Comparison of ENCODE assay signal across 8 cellular contexts in the genomic region with DNA sequence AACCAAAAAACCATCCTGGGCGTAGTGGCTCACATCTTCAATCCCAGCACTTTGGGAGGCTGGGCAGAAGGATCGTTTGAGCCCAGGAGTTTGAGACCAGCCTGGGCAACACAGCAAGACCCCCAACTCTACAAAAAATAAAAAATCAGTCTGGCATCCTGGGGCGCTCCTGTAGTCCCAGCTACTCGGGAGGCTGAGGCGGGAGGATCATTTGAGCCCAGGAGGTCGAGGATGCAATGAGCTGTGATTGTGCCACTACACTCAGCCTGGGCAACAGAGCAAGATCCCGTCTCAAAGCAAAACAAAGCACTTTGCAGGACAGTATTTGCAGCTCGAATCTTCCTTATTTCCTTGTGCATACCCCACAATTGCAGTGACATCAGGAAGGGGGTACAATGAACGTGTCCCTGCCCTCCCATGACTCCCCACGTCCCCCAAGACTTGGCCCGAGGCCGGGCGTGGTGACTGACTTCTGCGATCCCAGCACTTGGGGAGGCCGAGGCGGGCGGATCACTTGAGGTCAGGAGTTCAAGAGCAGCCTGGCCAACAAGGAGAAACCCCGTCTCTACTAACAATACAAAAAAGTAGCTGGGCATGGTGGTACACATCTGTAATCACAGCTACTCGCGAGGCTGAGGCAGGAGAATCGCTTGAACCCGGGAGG. TPM values are rescaled to one million over a fixed set of nuclear protein-coding genes. Genes with fewer than 3 reads are reported as not detected.
A peak's percentile ranks its signal among the peaks of the same experiment; 100 is the strongest.
DNase-seq lines count a peak whose midpoint lies in the region; ATAC-seq and TF ChIP-seq lines count a peak whose summit lies in the region.

No MANE protein-coding gene starts in this region.

- ATAC-seq in lower lobe of right lung: no peak
- ATAC-seq in HG03196 (IDR thresholded peaks at IDR 0.05; ENCODE audit: unreplicated experiment): no peak

- H3K27me3 Mint-ChIP-seq in activated T-cell treated with anti-CD3 and anti-CD28 coated beads, Interleukin-2, amount 50 U/mL, for 24 hours: no peaks in the 10 kb centered on the region

- TF ChIP-seq CTCF in astrocyte of the spinal cord (IDR thresholded peaks at IDR 0.05; ENCODE audit: low read depth, low read length): no peak
- TF ChIP-seq CTCF in lower lobe of right lung (IDR thresholded peaks at IDR 0.05): no peak
- TF ChIP-seq CTCF in tibial nerve (IDR thresholded peaks at IDR 0.05): no peak

- peak overlapping the region; percentile 86 for H3K27ac ChIP-seq in lower lobe of right lung
- H3K27ac ChIP-seq in tibial nerve: peak overlapping the region; percentile 61 to 91 (median 80)

- H3K27ac Mint-ChIP-seq in activated T-cell treated with anti-CD3 and anti-CD28 coated beads, Interleukin-2, amount 50 U/mL, for 24 hours: peak overlapping the region; percentile 95

- H3K9me3 ChIP-seq in lower lobe of right lung (no peaks in the 10 kb centered on the region), tibial nerve (no peaks in the 10 kb centered on the region)

- H3K36me3 Mint-ChIP-seq in activated T-cell treated with anti-CD3 and anti-CD28 coated beads, Interleukin-2, amount 50 U/mL, for 24 hours (ENCODE audit: low read depth): peaks cover 41% of the 10 kb centered on the region

- WGBS in tibial nerve, 2 donors: 36 to 42% methylated on average over 21 to 22 of the region's 22 CpGs

- DNase-seq in activated T-cell treated with anti-CD3 and anti-CD28 coated beads, Interleukin-2, amount 50 U/mL, for 24 hours: no peak
- no peak for DNase-seq in activated T-cell treated with anti-CD3 and anti-CD28 coated beads for 4 hours
- DNase-seq in astrocyte of the spinal cord (ENCODE audit: low read depth, low spot score): no peak
- DNase-seq in lower lobe of right lung: no peak
- no peak for DNase-seq in tibial nerve (ENCODE audit: low spot score in 2 of 2)
- no peak for DNase-seq in middle frontal gyrus (ENCODE audit: extremely low spot score, low spot score)
- DNase-seq in stimulated activated CD4-positive, alpha-beta T cell treated with anti-CD3 and anti-CD28 coated beads, Interleukin-15, amount 100 ng/mL, for 24 hours: no peak

- peaks cover 43% of the 10 kb centered on the region for H3K4me1 Mint-ChIP-seq in activated T-cell treated with anti-CD3 and anti-CD28 coated beads, Interleukin-2, amount 50 U/mL, for 24 hours (ENCODE audit: low read depth)

- in situ Hi-C loops in astrocyte of the spinal cord (cut with HindIII; ENCODE audit: low sequenced_read_pairs): no loop called here

- H3K4me3 Mint-ChIP-seq in activated T-cell treated with anti-CD3 and anti-CD28 coated beads, Interleukin-2, amount 50 U/mL, for 24 hours: peak overlapping the region; percentile 98

- H3K9me3 Mint-ChIP-seq in activated T-cell treated with anti-CD3 and anti-CD28 coated beads, Interleukin-2, amount 50 U/mL, for 24 hours: no peaks in the 10 kb centered on the region

- H3K27me3 ChIP-seq in lower lobe of right lung (ENCODE audit: low read depth) (no peaks in the 10 kb centered on the region), tibial nerve (no peaks in the 10 kb centered on the region)

- peaks cover 29% of the 10 kb centered on the region for H3K4me1 ChIP-seq in lower lobe of right lung
- peaks cover 0 to 53% (median 15%) of the 10 kb centered on the region in 4 donors for H3K4me1 ChIP-seq in tibial nerve

- H3K4me3 ChIP-seq in astrocyte of the spinal cord (ENCODE audit: low read depth, low read length): peak overlapping the region; percentile 99
- peak overlapping the region; percentile 95 for H3K4me3 ChIP-seq in lower lobe of right lung
- H3K4me3 ChIP-seq in tibial nerve: peak overlapping the region; percentile 81 to 97 (median 94)

- intact Hi-C loops in lower lobe of right lung (cut with DNase I): no loop called here

- H3K36me3 ChIP-seq in lower lobe of right lung: peaks cover 13% of the 10 kb centered on the region
- peaks cover 0 to 36% (median 2%) of the 10 kb centered on the region in 3 donors for H3K36me3 ChIP-seq in tibial nerve

- TF ChIP-seq EP300 in tibial nerve (IDR thresholded peaks at IDR 0.05): no peak

- TF ChIP-seq POLR2A in tibial nerve (IDR thresholded peaks at IDR 0.05): no peak

RNA-seq across cellular contexts. Expression of a gene that starts 0.9 kb away (rescaled TPM):
- 121 TPM for total RNA-seq in lower lobe of right lung
- 100 to 1,000 TPM; 315 to 444 (median 398) TPM for total RNA-seq in tibial nerve

RNA-seq across cellular contexts. Expression of a gene that starts 11.9 kb away (rescaled TPM):
- total RNA-seq in lower lobe of right lung: not detected
- total RNA-seq in tibial nerve: under 1 TPM in 1 of 4 donors, not detected in 3; 0.60 TPM

RNA-seq across cellular contexts. Expression of a gene that starts 41.6 kb away (rescaled TPM):
- total RNA-seq in lower lobe of right lung (127 TPM), tibial nerve (10 to 100 TPM; 33.1 to 55.1 (median 43.6) TPM)

RNA-seq across cellular contexts. Expression of a gene that starts 52.8 kb away (rescaled TPM):
- total RNA-seq in lower lobe of right lung (92.5 TPM), tibial nerve (100 to 1,000 TPM in 1 of 4 donors, 10 to 100 TPM in 3; 48.9 to 132 (median 73.9) TPM)
